ENCODE assay signal across 21 cellular contexts in genomic region chr21:14838400-14838799, GRCh38.
"Had no signal": no experiment of that assay in that cellular context is flagged by ENCODE, and none has a peak within 500 bp of the region (broad histone marks: within the 10 kb centered on the region; RNA-seq: fewer than 3 reads in every experiment).

No MANE protein-coding gene starts in this region.

- H3K9me3 ChIP-seq: gastroesophageal sphincter, ovary, prostate gland, thoracic aorta, vagina had no signal

- H3K27ac ChIP-seq: coronary artery, gastroesophageal sphincter, ovary, prostate gland, thoracic aorta, vagina had no signal

- H3K36me3 ChIP-seq: gastroesophageal sphincter, ovary, prostate gland, thoracic aorta, vagina had no signal

- ATAC-seq: gastroesophageal sphincter; left lobe of liver; naive thymus-derived CD4-positive, alpha-beta T cell; stimulated activated naive B cell treated with anti-CD40 and anti-IgM and Interleukin-4, amounts not matched to agents 10 μg/mL and 1 μg/mL and 100 μg/mL, for 72 hours had no signal

- H3K4me1 ChIP-seq: gastroesophageal sphincter, prostate gland, vagina had no signal

- H3K27me3 ChIP-seq: gastroesophageal sphincter, ovary, vagina had no signal

- DNase-seq: activated CD4-positive, alpha-beta memory T cell treated with anti-CD3 and anti-CD28 coated beads for 36 hours; activated CD4-positive, alpha-beta T cell treated with anti-CD3 and anti-CD28 coated beads for 4 hours; activated CD4-positive, CD25-positive, alpha-beta regulatory T cell; activated effector memory CD4-positive, alpha-beta T cell treated with anti-CD3 and anti-CD28 coated beads, Interleukin-2, amount 50 U/mL, for 16 hours; activated naive CD4-positive, alpha-beta T cell treated with anti-CD3 and anti-CD28 coated beads, Interleukin-2, amount 10 ng/mL, durations not matched to agents 7 days and 5 days; cerebellar nuclear complex; endodermal cell; head of caudate nucleus; islet precursor cell; naive thymus-derived CD4-positive, alpha-beta T cell; ovary; stimulated activated CD4-positive, alpha-beta T cell treated with anti-CD3 and anti-CD28 coated beads, Interleukin-2, amount 100 ng/mL, for 48 hours; stimulated activated CD8-positive, alpha-beta memory T cell treated with anti-CD3 and anti-CD28 coated beads, Interleukin-4, amount 100 ng/mL, for 48 hours; stimulated activated naive B cell treated with anti-CD40 and anti-IgM and Interleukin-4, amounts not matched to agents 10 μg/mL and 1 μg/mL and 100 μg/mL, for 72 hours had no signal

- H3K4me3 ChIP-seq: coronary artery, gastroesophageal sphincter, lung, ovary, prostate gland, thoracic aorta, vagina had no signal
